1 cellular context compared by ENCODE assay signal in the genomic region with DNA sequence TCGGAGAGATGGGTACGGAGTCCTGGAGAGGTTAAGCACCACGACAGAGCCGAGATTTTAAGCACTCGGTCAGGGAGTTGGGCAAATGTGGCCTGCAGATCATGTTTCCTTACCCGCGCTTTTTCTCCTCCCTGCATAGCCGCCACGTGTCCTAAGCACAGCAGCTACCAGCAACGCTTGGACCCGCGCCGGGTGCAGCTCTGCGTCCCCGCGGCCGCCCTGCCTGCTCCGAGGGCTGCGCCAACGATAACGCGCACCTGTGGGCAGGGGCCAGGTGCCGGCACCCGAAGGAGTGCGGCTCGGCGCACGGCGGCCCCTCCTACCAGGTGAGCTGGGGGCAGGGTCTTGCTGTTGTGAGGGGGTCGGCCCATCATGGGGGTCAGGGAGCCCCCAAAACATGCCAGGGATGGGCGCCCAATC.
A peak's percentile ranks its signal among the peaks of the same experiment; 100 is the strongest.
TF ChIP-seq lines count a peak whose summit lies in the region.

No MANE protein-coding gene starts in this region.

TF ChIP-seq in WTC11, 78 proteins besides CTCF, POLR2A, EP300 and RAD21 (continued from another document and continues in another):
- TF ChIP-seq ESRRA (CRISPR knock-in tag; IDR thresholded peaks at IDR 0.05; ENCODE audit: borderline replicate concordance) (no peak), TCF7 (CRISPR knock-in tag; IDR thresholded peaks at IDR 0.05; ENCODE audit: low read depth) (no peak), KAT7 (CRISPR knock-in tag; IDR thresholded peaks at IDR 0.05; ENCODE audit: borderline replicate concordance) (no peak), JUN (CRISPR knock-in tag; IDR thresholded peaks at IDR 0.05) (no peak), ZNF317 (CRISPR knock-in tag; IDR thresholded peaks at IDR 0.05; ENCODE audit: borderline replicate concordance, low read depth) (0 out of 2 replicates have a peak, but pooled peaks have one; percentile 10), ZNF232 (CRISPR knock-in tag; IDR thresholded peaks at IDR 0.05) (peak; percentile 71; the same call in 1 of the 2 replicates), ZNF138 (CRISPR knock-in tag; conservative IDR thresholded peaks at IDR 0.05) (no peak), NR1H2 (CRISPR knock-in tag; IDR thresholded peaks at IDR 0.05) (no peak; the same call in 1 of the 2 replicates), OVOL2 (CRISPR knock-in tag; IDR thresholded peaks at IDR 0.05; ENCODE audit: borderline replicate concordance) (no peak), NFATC4 (CRISPR knock-in tag; IDR thresholded peaks at IDR 0.05) (no peak), CBFB (CRISPR knock-in tag; IDR thresholded peaks at IDR 0.05; ENCODE audit: low read depth) (no peak), MYBL2 (CRISPR knock-in tag; IDR thresholded peaks at IDR 0.05) (0 out of 2 replicates have a peak, but pooled peaks have one; percentile 61), JAZF1 (CRISPR knock-in tag; IDR thresholded peaks at IDR 0.05) (no peak), TEAD1 (CRISPR knock-in tag; IDR thresholded peaks at IDR 0.05) (peak; percentile 49; the same call in 1 of the 2 replicates), NR2C2 (CRISPR knock-in tag; IDR thresholded peaks at IDR 0.05) (no peak), ETV6 (CRISPR knock-in tag; IDR thresholded peaks at IDR 0.05) (0 out of 2 replicates have a peak, but pooled peaks have one; percentile 10)
- TF ChIP-seq, protein P1, sequence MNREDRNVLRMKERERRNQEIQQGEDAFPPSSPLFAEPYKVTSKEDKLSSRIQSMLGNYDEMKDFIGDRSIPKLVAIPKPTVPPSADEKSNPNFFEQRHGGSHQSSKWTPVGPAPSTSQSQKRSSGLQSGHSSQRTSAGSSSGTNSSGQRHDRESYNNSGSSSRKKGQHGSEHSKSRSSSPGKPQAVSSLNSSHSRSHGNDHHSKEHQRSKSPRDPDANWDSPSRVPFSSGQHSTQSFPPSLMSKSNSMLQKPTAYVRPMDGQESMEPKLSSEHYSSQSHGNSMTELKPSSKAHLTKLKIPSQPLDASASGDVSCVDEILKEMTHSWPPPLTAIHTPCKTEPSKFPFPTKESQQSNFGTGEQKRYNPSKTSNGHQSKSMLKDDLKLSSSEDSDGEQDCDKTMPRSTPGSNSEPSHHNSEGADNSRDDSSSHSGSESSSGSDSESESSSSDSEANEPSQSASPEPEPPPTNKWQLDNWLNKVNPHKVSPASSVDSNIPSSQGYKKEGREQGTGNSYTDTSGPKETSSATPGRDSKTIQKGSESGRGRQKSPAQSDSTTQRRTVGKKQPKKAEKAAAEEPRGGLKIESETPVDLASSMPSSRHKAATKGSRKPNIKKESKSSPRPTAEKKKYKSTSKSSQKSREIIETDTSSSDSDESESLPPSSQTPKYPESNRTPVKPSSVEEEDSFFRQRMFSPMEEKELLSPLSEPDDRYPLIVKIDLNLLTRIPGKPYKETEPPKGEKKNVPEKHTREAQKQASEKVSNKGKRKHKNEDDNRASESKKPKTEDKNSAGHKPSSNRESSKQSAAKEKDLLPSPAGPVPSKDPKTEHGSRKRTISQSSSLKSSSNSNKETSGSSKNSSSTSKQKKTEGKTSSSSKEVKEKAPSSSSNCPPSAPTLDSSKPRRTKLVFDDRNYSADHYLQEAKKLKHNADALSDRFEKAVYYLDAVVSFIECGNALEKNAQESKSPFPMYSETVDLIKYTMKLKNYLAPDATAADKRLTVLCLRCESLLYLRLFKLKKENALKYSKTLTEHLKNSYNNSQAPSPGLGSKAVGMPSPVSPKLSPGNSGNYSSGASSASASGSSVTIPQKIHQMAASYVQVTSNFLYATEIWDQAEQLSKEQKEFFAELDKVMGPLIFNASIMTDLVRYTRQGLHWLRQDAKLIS (CRISPR knock-in tag; IDR thresholded peaks at IDR 0.05; ENCODE audit: borderline replicate concordance), result no peak
- TF ChIP-seq, protein P2, sequence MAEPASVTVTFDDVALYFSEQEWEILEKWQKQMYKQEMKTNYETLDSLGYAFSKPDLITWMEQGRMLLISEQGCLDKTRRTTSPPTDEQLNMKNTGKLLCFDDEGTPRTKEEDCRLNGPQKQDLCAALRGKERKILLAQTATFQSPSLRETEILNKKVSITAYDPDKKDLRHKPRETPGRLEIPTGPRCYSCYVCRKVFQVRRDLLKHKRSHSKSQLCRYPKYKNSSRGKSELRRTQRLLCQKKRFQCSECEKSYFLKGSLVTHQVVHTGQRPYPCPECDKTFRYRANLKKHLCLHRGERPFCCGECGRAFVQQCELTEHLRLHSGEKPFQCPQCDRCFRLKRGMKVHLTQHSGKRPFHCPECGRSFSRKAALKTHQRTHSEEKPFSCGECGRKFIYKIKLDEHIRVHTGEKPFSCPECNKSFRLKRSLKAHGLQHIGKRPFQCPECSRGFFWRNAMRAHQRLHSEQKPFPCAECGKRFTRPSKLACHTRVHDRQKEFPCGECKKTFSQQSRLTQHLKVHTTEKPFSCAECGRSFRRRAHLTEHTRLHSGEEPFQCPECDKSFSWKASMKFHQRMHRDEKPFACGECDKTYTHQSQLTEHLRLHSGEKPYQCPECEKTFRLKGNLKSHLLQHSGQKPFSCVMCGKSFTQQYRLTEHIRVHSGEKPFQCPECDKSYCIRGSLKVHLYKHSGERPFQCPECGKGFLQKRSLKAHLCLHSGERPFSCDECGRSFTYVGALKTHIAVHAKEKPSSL (CRISPR knock-in tag; conservative IDR thresholded peaks at IDR 0.05), result no peak
- TF ChIP-seq, protein P3, sequence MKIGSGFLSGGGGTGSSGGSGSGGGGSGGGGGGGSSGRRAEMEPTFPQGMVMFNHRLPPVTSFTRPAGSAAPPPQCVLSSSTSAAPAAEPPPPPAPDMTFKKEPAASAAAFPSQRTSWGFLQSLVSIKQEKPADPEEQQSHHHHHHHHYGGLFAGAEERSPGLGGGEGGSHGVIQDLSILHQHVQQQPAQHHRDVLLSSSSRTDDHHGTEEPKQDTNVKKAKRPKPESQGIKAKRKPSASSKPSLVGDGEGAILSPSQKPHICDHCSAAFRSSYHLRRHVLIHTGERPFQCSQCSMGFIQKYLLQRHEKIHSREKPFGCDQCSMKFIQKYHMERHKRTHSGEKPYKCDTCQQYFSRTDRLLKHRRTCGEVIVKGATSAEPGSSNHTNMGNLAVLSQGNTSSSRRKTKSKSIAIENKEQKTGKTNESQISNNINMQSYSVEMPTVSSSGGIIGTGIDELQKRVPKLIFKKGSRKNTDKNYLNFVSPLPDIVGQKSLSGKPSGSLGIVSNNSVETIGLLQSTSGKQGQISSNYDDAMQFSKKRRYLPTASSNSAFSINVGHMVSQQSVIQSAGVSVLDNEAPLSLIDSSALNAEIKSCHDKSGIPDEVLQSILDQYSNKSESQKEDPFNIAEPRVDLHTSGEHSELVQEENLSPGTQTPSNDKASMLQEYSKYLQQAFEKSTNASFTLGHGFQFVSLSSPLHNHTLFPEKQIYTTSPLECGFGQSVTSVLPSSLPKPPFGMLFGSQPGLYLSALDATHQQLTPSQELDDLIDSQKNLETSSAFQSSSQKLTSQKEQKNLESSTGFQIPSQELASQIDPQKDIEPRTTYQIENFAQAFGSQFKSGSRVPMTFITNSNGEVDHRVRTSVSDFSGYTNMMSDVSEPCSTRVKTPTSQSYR (CRISPR knock-in tag; IDR thresholded peaks at IDR 0.05), result no peak
- TF ChIP-seq, protein P4, sequence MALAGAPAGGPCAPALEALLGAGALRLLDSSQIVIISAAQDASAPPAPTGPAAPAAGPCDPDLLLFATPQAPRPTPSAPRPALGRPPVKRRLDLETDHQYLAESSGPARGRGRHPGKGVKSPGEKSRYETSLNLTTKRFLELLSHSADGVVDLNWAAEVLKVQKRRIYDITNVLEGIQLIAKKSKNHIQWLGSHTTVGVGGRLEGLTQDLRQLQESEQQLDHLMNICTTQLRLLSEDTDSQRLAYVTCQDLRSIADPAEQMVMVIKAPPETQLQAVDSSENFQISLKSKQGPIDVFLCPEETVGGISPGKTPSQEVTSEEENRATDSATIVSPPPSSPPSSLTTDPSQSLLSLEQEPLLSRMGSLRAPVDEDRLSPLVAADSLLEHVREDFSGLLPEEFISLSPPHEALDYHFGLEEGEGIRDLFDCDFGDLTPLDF (CRISPR knock-in tag; IDR thresholded peaks at IDR 0.05), result 0 out of 2 replicates have a peak, but pooled peaks have one; percentile 29
- TF ChIP-seq, protein P5, sequence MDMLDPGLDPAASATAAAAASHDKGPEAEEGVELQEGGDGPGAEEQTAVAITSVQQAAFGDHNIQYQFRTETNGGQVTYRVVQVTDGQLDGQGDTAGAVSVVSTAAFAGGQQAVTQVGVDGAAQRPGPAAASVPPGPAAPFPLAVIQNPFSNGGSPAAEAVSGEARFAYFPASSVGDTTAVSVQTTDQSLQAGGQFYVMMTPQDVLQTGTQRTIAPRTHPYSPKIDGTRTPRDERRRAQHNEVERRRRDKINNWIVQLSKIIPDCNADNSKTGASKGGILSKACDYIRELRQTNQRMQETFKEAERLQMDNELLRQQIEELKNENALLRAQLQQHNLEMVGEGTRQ (CRISPR knock-in tag; IDR thresholded peaks at IDR 0.05), result peak; percentile 68
- TF ChIP-seq, protein P6, sequence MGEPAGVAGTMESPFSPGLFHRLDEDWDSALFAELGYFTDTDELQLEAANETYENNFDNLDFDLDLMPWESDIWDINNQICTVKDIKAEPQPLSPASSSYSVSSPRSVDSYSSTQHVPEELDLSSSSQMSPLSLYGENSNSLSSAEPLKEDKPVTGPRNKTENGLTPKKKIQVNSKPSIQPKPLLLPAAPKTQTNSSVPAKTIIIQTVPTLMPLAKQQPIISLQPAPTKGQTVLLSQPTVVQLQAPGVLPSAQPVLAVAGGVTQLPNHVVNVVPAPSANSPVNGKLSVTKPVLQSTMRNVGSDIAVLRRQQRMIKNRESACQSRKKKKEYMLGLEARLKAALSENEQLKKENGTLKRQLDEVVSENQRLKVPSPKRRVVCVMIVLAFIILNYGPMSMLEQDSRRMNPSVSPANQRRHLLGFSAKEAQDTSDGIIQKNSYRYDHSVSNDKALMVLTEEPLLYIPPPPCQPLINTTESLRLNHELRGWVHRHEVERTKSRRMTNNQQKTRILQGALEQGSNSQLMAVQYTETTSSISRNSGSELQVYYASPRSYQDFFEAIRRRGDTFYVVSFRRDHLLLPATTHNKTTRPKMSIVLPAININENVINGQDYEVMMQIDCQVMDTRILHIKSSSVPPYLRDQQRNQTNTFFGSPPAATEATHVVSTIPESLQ (CRISPR knock-in tag; IDR thresholded peaks at IDR 0.05), result no peak
- TF ChIP-seq, protein P7, sequence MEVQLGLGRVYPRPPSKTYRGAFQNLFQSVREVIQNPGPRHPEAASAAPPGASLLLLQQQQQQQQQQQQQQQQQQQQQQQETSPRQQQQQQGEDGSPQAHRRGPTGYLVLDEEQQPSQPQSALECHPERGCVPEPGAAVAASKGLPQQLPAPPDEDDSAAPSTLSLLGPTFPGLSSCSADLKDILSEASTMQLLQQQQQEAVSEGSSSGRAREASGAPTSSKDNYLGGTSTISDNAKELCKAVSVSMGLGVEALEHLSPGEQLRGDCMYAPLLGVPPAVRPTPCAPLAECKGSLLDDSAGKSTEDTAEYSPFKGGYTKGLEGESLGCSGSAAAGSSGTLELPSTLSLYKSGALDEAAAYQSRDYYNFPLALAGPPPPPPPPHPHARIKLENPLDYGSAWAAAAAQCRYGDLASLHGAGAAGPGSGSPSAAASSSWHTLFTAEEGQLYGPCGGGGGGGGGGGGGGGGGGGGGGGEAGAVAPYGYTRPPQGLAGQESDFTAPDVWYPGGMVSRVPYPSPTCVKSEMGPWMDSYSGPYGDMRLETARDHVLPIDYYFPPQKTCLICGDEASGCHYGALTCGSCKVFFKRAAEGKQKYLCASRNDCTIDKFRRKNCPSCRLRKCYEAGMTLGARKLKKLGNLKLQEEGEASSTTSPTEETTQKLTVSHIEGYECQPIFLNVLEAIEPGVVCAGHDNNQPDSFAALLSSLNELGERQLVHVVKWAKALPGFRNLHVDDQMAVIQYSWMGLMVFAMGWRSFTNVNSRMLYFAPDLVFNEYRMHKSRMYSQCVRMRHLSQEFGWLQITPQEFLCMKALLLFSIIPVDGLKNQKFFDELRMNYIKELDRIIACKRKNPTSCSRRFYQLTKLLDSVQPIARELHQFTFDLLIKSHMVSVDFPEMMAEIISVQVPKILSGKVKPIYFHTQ (CRISPR knock-in tag; IDR thresholded peaks at IDR 0.05), result no peak
- TF ChIP-seq, protein P8, sequence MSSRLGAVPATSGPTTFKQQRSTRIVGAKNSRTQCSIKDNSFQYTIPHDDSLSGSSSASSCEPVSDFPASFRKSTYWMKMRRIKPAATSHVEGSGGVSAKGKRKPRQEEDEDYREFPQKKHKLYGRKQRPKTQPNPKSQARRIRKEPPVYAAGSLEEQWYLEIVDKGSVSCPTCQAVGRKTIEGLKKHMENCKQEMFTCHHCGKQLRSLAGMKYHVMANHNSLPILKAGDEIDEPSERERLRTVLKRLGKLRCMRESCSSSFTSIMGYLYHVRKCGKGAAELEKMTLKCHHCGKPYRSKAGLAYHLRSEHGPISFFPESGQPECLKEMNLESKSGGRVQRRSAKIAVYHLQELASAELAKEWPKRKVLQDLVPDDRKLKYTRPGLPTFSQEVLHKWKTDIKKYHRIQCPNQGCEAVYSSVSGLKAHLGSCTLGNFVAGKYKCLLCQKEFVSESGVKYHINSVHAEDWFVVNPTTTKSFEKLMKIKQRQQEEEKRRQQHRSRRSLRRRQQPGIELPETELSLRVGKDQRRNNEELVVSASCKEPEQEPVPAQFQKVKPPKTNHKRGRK (CRISPR knock-in tag; IDR thresholded peaks at IDR 0.05; ENCODE audit: borderline replicate concordance), result no peak
- TF ChIP-seq, protein P9, sequence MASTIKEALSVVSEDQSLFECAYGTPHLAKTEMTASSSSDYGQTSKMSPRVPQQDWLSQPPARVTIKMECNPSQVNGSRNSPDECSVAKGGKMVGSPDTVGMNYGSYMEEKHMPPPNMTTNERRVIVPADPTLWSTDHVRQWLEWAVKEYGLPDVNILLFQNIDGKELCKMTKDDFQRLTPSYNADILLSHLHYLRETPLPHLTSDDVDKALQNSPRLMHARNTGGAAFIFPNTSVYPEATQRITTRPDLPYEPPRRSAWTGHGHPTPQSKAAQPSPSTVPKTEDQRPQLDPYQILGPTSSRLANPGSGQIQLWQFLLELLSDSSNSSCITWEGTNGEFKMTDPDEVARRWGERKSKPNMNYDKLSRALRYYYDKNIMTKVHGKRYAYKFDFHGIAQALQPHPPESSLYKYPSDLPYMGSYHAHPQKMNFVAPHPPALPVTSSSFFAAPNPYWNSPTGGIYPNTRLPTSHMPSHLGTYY (CRISPR knock-in tag; IDR thresholded peaks at IDR 0.05), result no peak
- TF ChIP-seq, protein P10, sequence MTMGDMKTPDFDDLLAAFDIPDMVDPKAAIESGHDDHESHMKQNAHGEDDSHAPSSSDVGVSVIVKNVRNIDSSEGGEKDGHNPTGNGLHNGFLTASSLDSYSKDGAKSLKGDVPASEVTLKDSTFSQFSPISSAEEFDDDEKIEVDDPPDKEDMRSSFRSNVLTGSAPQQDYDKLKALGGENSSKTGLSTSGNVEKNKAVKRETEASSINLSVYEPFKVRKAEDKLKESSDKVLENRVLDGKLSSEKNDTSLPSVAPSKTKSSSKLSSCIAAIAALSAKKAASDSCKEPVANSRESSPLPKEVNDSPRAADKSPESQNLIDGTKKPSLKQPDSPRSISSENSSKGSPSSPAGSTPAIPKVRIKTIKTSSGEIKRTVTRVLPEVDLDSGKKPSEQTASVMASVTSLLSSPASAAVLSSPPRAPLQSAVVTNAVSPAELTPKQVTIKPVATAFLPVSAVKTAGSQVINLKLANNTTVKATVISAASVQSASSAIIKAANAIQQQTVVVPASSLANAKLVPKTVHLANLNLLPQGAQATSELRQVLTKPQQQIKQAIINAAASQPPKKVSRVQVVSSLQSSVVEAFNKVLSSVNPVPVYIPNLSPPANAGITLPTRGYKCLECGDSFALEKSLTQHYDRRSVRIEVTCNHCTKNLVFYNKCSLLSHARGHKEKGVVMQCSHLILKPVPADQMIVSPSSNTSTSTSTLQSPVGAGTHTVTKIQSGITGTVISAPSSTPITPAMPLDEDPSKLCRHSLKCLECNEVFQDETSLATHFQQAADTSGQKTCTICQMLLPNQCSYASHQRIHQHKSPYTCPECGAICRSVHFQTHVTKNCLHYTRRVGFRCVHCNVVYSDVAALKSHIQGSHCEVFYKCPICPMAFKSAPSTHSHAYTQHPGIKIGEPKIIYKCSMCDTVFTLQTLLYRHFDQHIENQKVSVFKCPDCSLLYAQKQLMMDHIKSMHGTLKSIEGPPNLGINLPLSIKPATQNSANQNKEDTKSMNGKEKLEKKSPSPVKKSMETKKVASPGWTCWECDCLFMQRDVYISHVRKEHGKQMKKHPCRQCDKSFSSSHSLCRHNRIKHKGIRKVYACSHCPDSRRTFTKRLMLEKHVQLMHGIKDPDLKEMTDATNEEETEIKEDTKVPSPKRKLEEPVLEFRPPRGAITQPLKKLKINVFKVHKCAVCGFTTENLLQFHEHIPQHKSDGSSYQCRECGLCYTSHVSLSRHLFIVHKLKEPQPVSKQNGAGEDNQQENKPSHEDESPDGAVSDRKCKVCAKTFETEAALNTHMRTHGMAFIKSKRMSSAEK (CRISPR knock-in tag; IDR thresholded peaks at IDR 0.05; ENCODE audit: borderline replicate concordance), result no peak
